20 cellular contexts compared by ENCODE assay signal in the genomic region with DNA sequence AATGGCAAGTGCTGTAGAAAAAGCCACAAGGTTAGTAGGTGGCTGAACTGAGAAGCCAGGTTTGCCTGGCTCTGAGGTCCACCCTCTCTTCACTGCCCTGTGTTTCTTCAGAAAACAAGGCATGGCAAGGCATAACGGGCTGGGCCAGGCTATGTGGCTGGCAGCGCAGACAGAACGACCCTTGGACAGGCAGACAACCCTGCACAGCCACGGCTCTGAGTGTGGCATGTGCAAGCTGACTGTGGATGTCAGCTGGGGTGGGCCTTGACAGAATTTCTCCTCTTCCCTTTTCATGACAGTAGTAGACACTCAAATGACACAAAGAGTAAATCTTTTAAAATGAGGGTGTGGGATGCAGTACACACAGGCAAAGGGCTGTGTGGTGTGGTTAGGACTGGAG.
DNase-seq lines count a peak whose midpoint lies in the region; ATAC-seq, FAIRE-seq and TF ChIP-seq lines count a peak whose summit lies in the region.
"Had no signal": no experiment of that assay in that cellular context is flagged by ENCODE, and none has a peak within 500 bp of the region (broad histone marks: within the 10 kb centered on the region; RNA-seq: fewer than 3 reads in every experiment).

No MANE protein-coding gene starts in this region.

- H3K18ac ChIP-seq in IMR-90 (ENCODE audit: low read depth, low read length): no peak overlapping the region

- DNase-seq in activated naive CD4-positive, alpha-beta T cell treated with anti-CD3 and anti-CD28 coated beads, Interleukin-2, amount 10 ng/mL, durations not matched to agents 7 days and 5 days: peak; percentile 11
- DNase-seq in activated naive CD4-positive, alpha-beta T cell treated with anti-CD3 and anti-CD28 coated beads for 36 hours: no peak
- DNase-seq in IMR-90: no peak
- peak; percentile 28 for DNase-seq in ecto neural progenitor cell (ENCODE audit: low spot score)
- DNase-seq in stomach: peak; percentile 9
- no peak for DNase-seq in HTR-8/SVneo (ENCODE audit: insufficient read length, low spot score)
- DNase-seq: CD8-positive, alpha-beta memory T cell; DMS53; EL; NCI-H1105; NCI-H2081 had no signal

- H4K20me1 ChIP-seq in IMR-90 (ENCODE audit: insufficient read depth, low read length): no peaks in the 10 kb centered on the region
- H4K20me1 ChIP-seq: BLaER1 treated with 17β-estradiol and CSF1 and Interleukin-3, amounts not matched to agents 10 nM and 100 nM had no signal

- peaks cover 3% of the 10 kb centered on the region for H3K27me3 Mint-ChIP-seq in activated naive CD4-positive, alpha-beta T cell treated with anti-CD3 and anti-CD28 coated beads, Interleukin-2, amount 10 ng/mL, durations not matched to agents 7 days and 5 days
- no peaks in the 10 kb centered on the region for H3K27me3 Mint-ChIP-seq in activated naive CD4-positive, alpha-beta T cell treated with anti-CD3 and anti-CD28 coated beads for 36 hours (ENCODE audit: low read depth)
- H3K27me3 Mint-ChIP-seq: CD8-positive, alpha-beta memory T cell had no signal

- BruUV-seq in IMR-90 (replicated peaks; lab: Mats Ljungman, UMichigan): no TSS peak

- H2AK5ac ChIP-seq in IMR-90 (ENCODE audit: low read depth, low read length): peak overlapping the region; percentile 69; the same call in 1 of the 2 replicates

- no peak overlapping the region for H2AFZ ChIP-seq in IMR-90 (replicated peaks; ENCODE audit: low read length, poor library complexity)
- H2AFZ ChIP-seq: GM23338 had no signal

- no peak for TF ChIP-seq EP300 in stomach (IDR thresholded peaks at IDR 0.05)

- no peak overlapping the region for H3K14ac ChIP-seq in IMR-90 (replicated peaks; ENCODE audit: low read depth, low read length)

- H3K56ac ChIP-seq in IMR-90 (ENCODE audit: extremely low read depth, insufficient read depth, low read length): no peak overlapping the region

- CTCF ChIA-PET in activated naive CD4-positive, alpha-beta T cell treated with anti-CD3 and anti-CD28 coated beads, Interleukin-2, amount 10 ng/mL, durations not matched to agents 7 days and 5 days (lab: Charles Lee): no interaction called here
- CTCF ChIA-PET in activated naive CD4-positive, alpha-beta T cell treated with anti-CD3 and anti-CD28 coated beads for 36 hours (lab: Charles Lee): no interaction called here
- CTCF ChIA-PET in IMR-90 (lab: Yijun Ruan, JAX): no interaction called here

- H3K4me1 ChIP-seq in IMR-90 (ENCODE audit: control insufficient read depth, insufficient read depth, low read length): no peaks in the 10 kb centered on the region; the same call in 1 of the 2 replicates
- no peaks in the 10 kb centered on the region for H3K4me1 ChIP-seq in stomach
- H3K4me1 ChIP-seq: BLaER1 treated with 17β-estradiol and CSF1 and Interleukin-3, amounts not matched to agents 10 nM and 100 nM had no signal

- no peak for FAIRE-seq in HTR-8/SVneo (lab: Jason Lieb, UNC)
- FAIRE-seq: GM12878, GM19239, K562 had no signal

- ATAC-seq in IMR-90 (ENCODE audit: low read depth) (no peak), GM19328 (IDR thresholded peaks at IDR 0.05; ENCODE audit: unreplicated experiment) (no peak)
- ATAC-seq: GM12878, GM23338, HCT116, K562, Panc1, Right ventricle myocardium inferior had no signal

- no peak overlapping the region for H2BK20ac ChIP-seq in IMR-90 (ENCODE audit: low read depth, low read length)

- intact Hi-C loops in activated naive CD4-positive, alpha-beta T cell treated with anti-CD3 and anti-CD28 coated beads for 36 hours (cut with micrococcal nuclease): no loop called here
- intact Hi-C loops in IMR-90 (cut with micrococcal nuclease): no loop called here
- intact Hi-C loops in stomach (cut with DNase I; ENCODE audit: low total_unique reads): no loop called here

- no peak overlapping the region for H4K91ac ChIP-seq in IMR-90 (ENCODE audit: insufficient read depth, low read depth, low read length)

- no peak overlapping the region for H3K23ac ChIP-seq in IMR-90 (ENCODE audit: low read depth, low read length)

- H3K27me3 ChIP-seq in IMR-90 (ENCODE audit: control insufficient read depth, insufficient read depth, low read length) (no peaks in the 10 kb centered on the region), stomach (no peaks in the 10 kb centered on the region)
- H3K27me3 ChIP-seq: BLaER1 treated with 17β-estradiol and CSF1 and Interleukin-3, amounts not matched to agents 10 nM and 100 nM had no signal

- no peak for TF ChIP-seq CTCF in IMR-90 (conservative IDR thresholded peaks at IDR 0.05; ENCODE audit: low read depth, low read length)
- no peak for TF ChIP-seq CTCF in stomach (IDR thresholded peaks at IDR 0.05)

- H3K36me3 Mint-ChIP-seq in activated naive CD4-positive, alpha-beta T cell treated with anti-CD3 and anti-CD28 coated beads, Interleukin-2, amount 10 ng/mL, durations not matched to agents 7 days and 5 days: peaks cover 3% of the 10 kb centered on the region
- no peaks in the 10 kb centered on the region for H3K36me3 Mint-ChIP-seq in activated naive CD4-positive, alpha-beta T cell treated with anti-CD3 and anti-CD28 coated beads for 36 hours (ENCODE audit: low read depth)
- H3K36me3 Mint-ChIP-seq: CD8-positive, alpha-beta memory T cell had no signal

- POLR2A ChIA-PET in IMR-90 (lab: Charles Lee; ENCODE audit: unreplicated experiment): no interaction called here

- WGBS in IMR-90 (ENCODE audit: extremely low coverage in 2 of 2, insufficient read length in 1 of 2), 2 experiments: 70% methylated on average over 4 of the region's 4 CpGs; no CpG with 5 or more reads in 1 of the 2 experiments
- WGBS in stomach, 5 donors: 71 to 78% (median 73%) methylated on average over 4 of the region's 4 CpGs

- H3K4me2 ChIP-seq in IMR-90 (ENCODE audit: low read depth, low read length): no peak overlapping the region
- H3K4me2 ChIP-seq: BLaER1 treated with 17β-estradiol and CSF1 and Interleukin-3, amounts not matched to agents 10 nM and 100 nM; GM23338 had no signal

- H3K27ac ChIP-seq in IMR-90 (ENCODE audit: insufficient read depth, low read length) (no peak overlapping the region), stomach (no peak overlapping the region)
- H3K27ac ChIP-seq: BLaER1 treated with 17β-estradiol and CSF1 and Interleukin-3, amounts not matched to agents 10 nM and 100 nM had no signal

- TF ChIP-seq POLR2A in IMR-90 (IDR thresholded peaks at IDR 0.05; ENCODE audit: low read depth, low read length) (no peak), stomach (IDR thresholded peaks at IDR 0.05) (no peak)

- no peak overlapping the region for H4K8ac ChIP-seq in IMR-90 (ENCODE audit: low read depth in 2 of 2, low read length in 2 of 2)

- no peaks in the 10 kb centered on the region for H3K36me3 ChIP-seq in IMR-90 (ENCODE audit: control insufficient read depth, insufficient read depth, low read length)
- no peaks in the 10 kb centered on the region for H3K36me3 ChIP-seq in stomach
- H3K36me3 ChIP-seq: BLaER1 treated with 17β-estradiol and CSF1 and Interleukin-3, amounts not matched to agents 10 nM and 100 nM had no signal

- H3K9me3 Mint-ChIP-seq in activated naive CD4-positive, alpha-beta T cell treated with anti-CD3 and anti-CD28 coated beads, Interleukin-2, amount 10 ng/mL, durations not matched to agents 7 days and 5 days: no peaks in the 10 kb centered on the region
- H3K9me3 Mint-ChIP-seq in activated naive CD4-positive, alpha-beta T cell treated with anti-CD3 and anti-CD28 coated beads for 36 hours: no peaks in the 10 kb centered on the region
- H3K9me3 Mint-ChIP-seq: CD8-positive, alpha-beta memory T cell; GM23338 had no signal

- peaks cover 42% of the 10 kb centered on the region for H3K4me1 Mint-ChIP-seq in activated naive CD4-positive, alpha-beta T cell treated with anti-CD3 and anti-CD28 coated beads, Interleukin-2, amount 10 ng/mL, durations not matched to agents 7 days and 5 days
- H3K4me1 Mint-ChIP-seq in activated naive CD4-positive, alpha-beta T cell treated with anti-CD3 and anti-CD28 coated beads for 36 hours (ENCODE audit: low read depth): peaks cover 3% of the 10 kb centered on the region
- H3K4me1 Mint-ChIP-seq: GM23338 had no signal

- no peak overlapping the region for H2AK9ac ChIP-seq in IMR-90 (replicated peaks; ENCODE audit: low read depth, low read length, poor library complexity)

- no peak overlapping the region for H3K4me3 Mint-ChIP-seq in activated naive CD4-positive, alpha-beta T cell treated with anti-CD3 and anti-CD28 coated beads, Interleukin-2, amount 10 ng/mL, durations not matched to agents 7 days and 5 days
- no peak overlapping the region for H3K4me3 Mint-ChIP-seq in activated naive CD4-positive, alpha-beta T cell treated with anti-CD3 and anti-CD28 coated beads for 36 hours
- H3K4me3 Mint-ChIP-seq: CD8-positive, alpha-beta memory T cell; GM23338 had no signal

- no peak overlapping the region for H2BK120ac ChIP-seq in IMR-90 (ENCODE audit: low read depth, low read length)

- H3K9me3 ChIP-seq in IMR-90 (ENCODE audit: control insufficient read depth, insufficient read depth, low read length) (no peaks in the 10 kb centered on the region), stomach (no peaks in the 10 kb centered on the region)
- H3K9me3 ChIP-seq: BLaER1 treated with 17β-estradiol and CSF1 and Interleukin-3, amounts not matched to agents 10 nM and 100 nM had no signal

- 0 out of 3 replicates have a peak overlapping the region, but pooled peaks have one; percentile 26 for H2BK15ac ChIP-seq in IMR-90 (ENCODE audit: low read depth, low read length)

- H3K4me3 ChIP-seq in IMR-90 (ENCODE audit: insufficient read depth, low read depth, low read length): no peak overlapping the region
- no peak overlapping the region for H3K4me3 ChIP-seq in stomach
- H3K4me3 ChIP-seq: BLaER1 treated with 17β-estradiol and CSF1 and Interleukin-3, amounts not matched to agents 10 nM and 100 nM; GM12878; GM23338; K562 had no signal

- no peak overlapping the region for H3K27ac Mint-ChIP-seq in activated naive CD4-positive, alpha-beta T cell treated with anti-CD3 and anti-CD28 coated beads, Interleukin-2, amount 10 ng/mL, durations not matched to agents 7 days and 5 days
- H3K27ac Mint-ChIP-seq in activated naive CD4-positive, alpha-beta T cell treated with anti-CD3 and anti-CD28 coated beads for 36 hours: no peak overlapping the region
- H3K27ac Mint-ChIP-seq: GM23338 had no signal

- H3K79me1 ChIP-seq in IMR-90 (ENCODE audit: low read depth in 1 of 2, low read length in 2 of 2): no peaks in the 10 kb centered on the region

- peaks cover 7% of the 10 kb centered on the region; the same call in 1 of the 2 replicates for H3K9me1 ChIP-seq in IMR-90 (ENCODE audit: insufficient read depth, low read length)

- H2BK5ac ChIP-seq in IMR-90 (ENCODE audit: low read depth, low read length, poor library complexity, severe bottlenecking): no peak overlapping the region

- no peak for TF ChIP-seq RAD21 in IMR-90 (IDR thresholded peaks at IDR 0.05; ENCODE audit: low read length)

- in situ Hi-C loops in IMR-90 (cut with MboI; ENCODE audit: low sequenced_read_pairs): no loop called here

- no peak overlapping the region for H3K9ac ChIP-seq in IMR-90 (ENCODE audit: low read depth, low read length)
- H3K9ac ChIP-seq: BLaER1 treated with 17β-estradiol and CSF1 and Interleukin-3, amounts not matched to agents 10 nM and 100 nM had no signal

- no peak overlapping the region for H4K5ac ChIP-seq in IMR-90 (ENCODE audit: low read depth, low read length)

- 0 out of 2 replicates have a peak overlapping the region, but pooled peaks have one; percentile 0 for H3K4ac ChIP-seq in IMR-90 (ENCODE audit: low read depth, low read length)

- dilution Hi-C loops in IMR-90 (cut with HindIII; ENCODE audit: low sequenced_read_pairs, unreplicated experiment): no loop called here

Comparison
In these comparisons a context has a peak if more than half of its experiments do, and no peak if none do; other contexts are left out.
1. DNase-seq: peak in activated naive CD4-positive, alpha-beta T cell treated with anti-CD3 and anti-CD28 coated beads, Interleukin-2, amount 10 ng/mL, durations not matched to agents 7 days and 5 days (single experiment), ecto neural progenitor cell (single experiment) and stomach (single experiment); none in activated naive CD4-positive, alpha-beta T cell treated with anti-CD3 and anti-CD28 coated beads for 36 hours (single experiment), IMR-90 (single experiment) and HTR-8/SVneo (single experiment).